In the genomic region with DNA sequence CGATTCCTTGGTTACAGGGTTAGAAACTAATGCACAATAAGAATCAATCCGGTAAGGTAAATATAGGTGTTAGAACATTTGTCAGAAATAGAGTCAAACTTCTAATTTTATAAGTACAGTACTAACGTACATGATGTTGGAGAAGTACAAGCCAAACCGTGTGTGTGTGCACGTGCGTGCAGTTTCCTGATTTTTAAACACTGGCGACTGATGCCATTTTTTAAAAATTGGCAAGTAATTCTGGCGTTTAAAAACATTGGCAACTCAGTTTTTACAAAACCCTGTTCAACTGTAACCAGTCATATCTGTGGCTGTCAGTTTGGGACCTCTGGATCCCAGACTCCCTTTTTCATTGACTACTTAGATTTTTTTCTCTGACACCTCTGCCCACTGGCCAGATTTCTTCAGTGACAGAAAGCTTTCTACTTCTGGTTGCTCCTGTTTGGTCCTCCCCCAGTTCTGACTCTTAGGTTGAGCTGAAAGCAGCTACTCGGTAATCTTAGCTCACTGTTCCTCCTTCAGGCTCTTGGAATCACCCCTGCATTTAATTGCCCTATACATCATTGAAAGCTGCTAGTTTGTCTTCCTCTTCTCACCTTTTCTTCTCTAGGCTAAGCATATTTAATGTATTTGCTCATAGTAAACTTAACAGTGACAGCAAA, we compare ENCODE assay signal across 8 cellular contexts. TPM values are rescaled to one million over a fixed set of nuclear protein-coding genes. Genes with fewer than 3 reads are reported as not detected.
A peak's percentile ranks its signal among the peaks of the same experiment; 100 is the strongest.
DNase-seq lines count a peak whose midpoint lies in the region; ATAC-seq lines count a peak whose summit lies in the region.

No MANE protein-coding gene starts in this region.

- peak overlapping the region; percentile 96 for H3K4me3 Mint-ChIP-seq in activated CD4-positive, alpha-beta T cell treated with anti-CD3 and anti-CD28 coated beads, Interleukin-2, amount 10 ng/mL, durations not matched to agents 24 days and 14 days
- H3K4me3 Mint-ChIP-seq in activated CD4-positive, alpha-beta memory T cell treated with anti-CD3 and anti-CD28 coated beads, Interleukin-2, amount 10 ng/mL, durations not matched to agents 7 days and 5 days, result peak overlapping the region; percentile 87

- H3K27me3 ChIP-seq in iPS-18a (ENCODE audit: control insufficient read depth, insufficient read depth, low read length) (no peaks in the 10 kb centered on the region), subcutaneous abdominal adipose tissue (ENCODE audit: control insufficient read depth in 5 of 5, insufficient read depth in 4 of 5, low read length in 5 of 5) (no peaks in the 10 kb centered on the region)

- CTCF ChIA-PET in activated CD4-positive, alpha-beta memory T cell treated with anti-CD3 and anti-CD28 coated beads, Interleukin-2, amount 10 ng/mL, durations not matched to agents 7 days and 5 days (lab: Charles Lee), result interaction anchor here (1.2 to 2.1 kb wide), 5 partner anchors 15 to 371 kb away, joined by 3 to 11 read pairs (median 6); a partner anchor contains a TSS

- H3K4me3 ChIP-seq in iPS-18a (ENCODE audit: low read length) (peak overlapping the region; percentile 94), subcutaneous abdominal adipose tissue (ENCODE audit: low read depth in 1 of 5, low read length in 5 of 5) (peak overlapping the region; percentile 96 to 99 (median 97))

- no peaks in the 10 kb centered on the region for H3K9me3 ChIP-seq in iPS-18a (ENCODE audit: control insufficient read depth, low read depth, low read length)
- no peaks in the 10 kb centered on the region for H3K9me3 ChIP-seq in subcutaneous abdominal adipose tissue (ENCODE audit: control insufficient read depth in 5 of 5, low read length in 5 of 5)

- no peak for ATAC-seq in HG02571 (IDR thresholded peaks at IDR 0.05; ENCODE audit: unreplicated experiment)

- H3K27me3 Mint-ChIP-seq in activated CD4-positive, alpha-beta T cell treated with anti-CD3 and anti-CD28 coated beads, Interleukin-2, amount 10 ng/mL, durations not matched to agents 24 days and 14 days, result peaks cover 3% of the 10 kb centered on the region
- no peaks in the 10 kb centered on the region for H3K27me3 Mint-ChIP-seq in activated CD4-positive, alpha-beta memory T cell treated with anti-CD3 and anti-CD28 coated beads, Interleukin-2, amount 10 ng/mL, durations not matched to agents 7 days and 5 days

- H3K36me3 ChIP-seq in iPS-18a (ENCODE audit: control insufficient read depth, low read depth, low read length) (no peaks in the 10 kb centered on the region), subcutaneous abdominal adipose tissue (ENCODE audit: control insufficient read depth in 5 of 5, insufficient read depth in 5 of 5, low read length in 5 of 5) (peaks cover 0 to 9% (median 0%) of the 10 kb centered on the region in 5 donors)

- H3K4me1 ChIP-seq in iPS-18a (ENCODE audit: control insufficient read depth, low read depth, low read length) (peaks cover 9% of the 10 kb centered on the region), subcutaneous abdominal adipose tissue (ENCODE audit: control insufficient read depth in 5 of 5, insufficient read depth in 5 of 5, low read length in 5 of 5) (peaks cover 8 to 28% (median 19%) of the 10 kb centered on the region in 5 donors)

- H3K27ac ChIP-seq in iPS-18a (ENCODE audit: low read length) (peak overlapping the region; percentile 75), subcutaneous abdominal adipose tissue (ENCODE audit: low read depth, low read length) (peak overlapping the region; percentile 90)

- peaks cover 5% of the 10 kb centered on the region for H3K9me3 Mint-ChIP-seq in activated CD4-positive, alpha-beta T cell treated with anti-CD3 and anti-CD28 coated beads, Interleukin-2, amount 10 ng/mL, durations not matched to agents 24 days and 14 days
- H3K9me3 Mint-ChIP-seq in activated CD4-positive, alpha-beta memory T cell treated with anti-CD3 and anti-CD28 coated beads, Interleukin-2, amount 10 ng/mL, durations not matched to agents 7 days and 5 days, result peaks cover 11% of the 10 kb centered on the region

- H3K9ac ChIP-seq in iPS-18a (ENCODE audit: low read length) (peak overlapping the region; percentile 83), subcutaneous abdominal adipose tissue (ENCODE audit: low read length in 5 of 5) (peak overlapping the region; percentile 98 to 100 (median 98))

- POLR2A ChIA-PET in activated CD4-positive, alpha-beta memory T cell treated with anti-CD3 and anti-CD28 coated beads, Interleukin-2, amount 10 ng/mL, durations not matched to agents 7 days and 5 days (lab: Charles Lee), result interaction anchor here (0.7 to 3.7 kb wide), 19 partner anchors 10 to 574 kb away, joined by 3 to 74 read pairs (median 4); a partner anchor contains a TSS

- H3K27ac Mint-ChIP-seq in activated CD4-positive, alpha-beta T cell treated with anti-CD3 and anti-CD28 coated beads, Interleukin-2, amount 10 ng/mL, durations not matched to agents 24 days and 14 days, result peak overlapping the region; percentile 94
- peak overlapping the region; percentile 87 for H3K27ac Mint-ChIP-seq in activated CD4-positive, alpha-beta memory T cell treated with anti-CD3 and anti-CD28 coated beads, Interleukin-2, amount 10 ng/mL, durations not matched to agents 7 days and 5 days

- intact Hi-C loops in activated CD4-positive, alpha-beta T cell treated with anti-CD3 and anti-CD28 coated beads, Interleukin-2, amount 10 ng/mL, durations not matched to agents 24 days and 14 days (cut with micrococcal nuclease), result loop anchor here (1.0 to 5.0 kb wide), 5 partner anchors 18 to 1876 kb away; a partner anchor contains a TSS

- DNase-seq in activated CD4-positive, alpha-beta T cell treated with anti-CD3 and anti-CD28 coated beads, Interleukin-2, amount 10 ng/mL, durations not matched to agents 24 days and 14 days, result peak; percentile 63
- no peak for DNase-seq in activated CD4-positive, alpha-beta T cell treated with anti-CD3 and anti-CD28 coated beads for 1 hour
- DNase-seq in activated CD4-positive, alpha-beta memory T cell treated with anti-CD3 and anti-CD28 coated beads, Interleukin-2, amount 10 ng/mL, durations not matched to agents 7 days and 5 days, result no peak
- DNase-seq in NCI-H2107 (lab: John Stamatoyannopoulos, UW) (no peak), NCI-H2227 treated with DMSO at 0.1 percent for 48 hours (lab: John Stamatoyannopoulos, UW) (no peak)

- H3K4me1 Mint-ChIP-seq in activated CD4-positive, alpha-beta T cell treated with anti-CD3 and anti-CD28 coated beads, Interleukin-2, amount 10 ng/mL, durations not matched to agents 24 days and 14 days, result peaks cover 45% of the 10 kb centered on the region
- H3K4me1 Mint-ChIP-seq in activated CD4-positive, alpha-beta memory T cell treated with anti-CD3 and anti-CD28 coated beads, Interleukin-2, amount 10 ng/mL, durations not matched to agents 7 days and 5 days, result peaks cover 57% of the 10 kb centered on the region

- H3K36me3 Mint-ChIP-seq in activated CD4-positive, alpha-beta T cell treated with anti-CD3 and anti-CD28 coated beads, Interleukin-2, amount 10 ng/mL, durations not matched to agents 24 days and 14 days (ENCODE audit: low read depth), result peaks cover 35% of the 10 kb centered on the region
- peaks cover 40% of the 10 kb centered on the region for H3K36me3 Mint-ChIP-seq in activated CD4-positive, alpha-beta memory T cell treated with anti-CD3 and anti-CD28 coated beads, Interleukin-2, amount 10 ng/mL, durations not matched to agents 7 days and 5 days (ENCODE audit: low read depth)

RNA-seq across cellular contexts. Expression of a gene that starts 0.8 kb away (rescaled TPM):
- 37.7 and 41.4 TPM in 2 replicates for total RNA-seq in activated CD4-positive, alpha-beta T cell treated with anti-CD3 and anti-CD28 coated beads, Interleukin-2, amount 10 ng/mL, durations not matched to agents 24 days and 14 days
- 10 to 100 TPM; 26.9 to 35.1 TPM for total RNA-seq in activated CD4-positive, alpha-beta memory T cell treated with anti-CD3 and anti-CD28 coated beads, Interleukin-2, amount 10 ng/mL, durations not matched to agents 7 days and 5 days
